Comparison of ENCODE assay signal across 15 cellular contexts in genomic region chr10:112986791-112987190, GRCh38. TPM values are rescaled to one million over a fixed set of nuclear protein-coding genes. Genes with fewer than 3 reads are reported as not detected.
DNase-seq lines count a peak whose midpoint lies in the region; ATAC-seq and TF ChIP-seq lines count a peak whose summit lies in the region.
"Had no signal": no experiment of that assay in that cellular context is flagged by ENCODE, and none has a peak within 500 bp of the region (broad histone marks: within the 10 kb centered on the region; RNA-seq: fewer than 3 reads in every experiment).

No MANE protein-coding gene starts in this region.

- H3K79me2 ChIP-seq in mammary epithelial cell (ENCODE audit: insufficient read depth, low read length), result peaks cover 65% of the 10 kb centered on the region

- no TSS peak for BruUV-seq in mammary epithelial cell (replicated peaks; lab: Mats Ljungman, UMichigan)

- H2AFZ ChIP-seq in mammary epithelial cell (ENCODE audit: low read depth, low read length), result no peak overlapping the region

- H3K4me1 ChIP-seq in left ventricle myocardium inferior (peaks cover 66% of the 10 kb centered on the region), heart right ventricle (peaks cover 6 to 69% (median 45%) of the 10 kb centered on the region in 9 donors), mammary epithelial cell (ENCODE audit: insufficient read depth, low read length) (peaks cover 65% of the 10 kb centered on the region), uterus (peaks cover 12 to 18% of the 10 kb centered on the region in 2 donors)
- peaks cover 10% of the 10 kb centered on the region for H3K4me1 ChIP-seq in CD8-positive, alpha-beta T cell (ENCODE audit: insufficient read depth, low read length)

- no peak overlapping the region for H3K4me3 Mint-ChIP-seq in mesothelial cell of epicardium
- H3K4me3 Mint-ChIP-seq in CD8-positive, alpha-beta T cell, result no peak overlapping the region

- no peak for TF ChIP-seq CTCF in left ventricle myocardium inferior (IDR thresholded peaks at IDR 0.05; ENCODE audit: borderline replicate concordance)
- TF ChIP-seq CTCF in heart right ventricle (IDR thresholded peaks at IDR 0.05), result no peak
- no peak for TF ChIP-seq CTCF in mammary epithelial cell (conservative IDR thresholded peaks at IDR 0.05 in 1 of 2, IDR thresholded peaks at IDR 0.05 in 1 of 2; ENCODE audit: extremely low read depth in 1 of 2, insufficient read depth in 1 of 2, low read depth in 1 of 2, low read length in 2 of 2)
- no peak for TF ChIP-seq CTCF in mesothelial cell of epicardium (IDR thresholded peaks at IDR 0.05; ENCODE audit: unreplicated experiment)
- TF ChIP-seq CTCF in uterus (IDR thresholded peaks at IDR 0.05), result no peak
- TF ChIP-seq CTCF in CD8-positive, alpha-beta T cell (IDR thresholded peaks at IDR 0.05), result no peak

- no peaks in the 10 kb centered on the region for H3K27me3 Mint-ChIP-seq in mesothelial cell of epicardium (ENCODE audit: low read depth)
- H3K27me3 Mint-ChIP-seq in CD8-positive, alpha-beta T cell (ENCODE audit: low read depth), result peaks cover 10% of the 10 kb centered on the region

- DNase-seq in left ventricle myocardium inferior, result no peak
- DNase-seq in heart right ventricle, result no peak
- DNase-seq in mammary epithelial cell, result no peak
- no peak for DNase-seq in mesothelial cell of epicardium (ENCODE audit: low spot score in 2 of 2, unreplicated experiment in 2 of 2)
- DNase-seq in uterus, result no peak
- DNase-seq in foreskin melanocyte, result no peak
- DNase-seq in CD8-positive, alpha-beta T cell, result no peak
- no peak for DNase-seq in NCI-H128 (lab: John Stamatoyannopoulos, UW; ENCODE audit: unreplicated experiment)
- DNase-seq: activated CD4-positive, alpha-beta T cell treated with anti-CD3 and anti-CD28 coated beads, Interleukin-2, amount 50 U/mL, for 4 hours; effector CD4-positive, alpha-beta T cell; NCI-H1092 treated with DMSO at 0.1 percent for 48 hours; NCI-H2171 treated with DMSO at 0.1 percent for 48 hours; psoas muscle; SJCRH30 had no signal

- no peak for ATAC-seq in heart right ventricle
- no peak for ATAC-seq in CD8-positive, alpha-beta T cell
- ATAC-seq: psoas muscle had no signal

- peaks cover 2% of the 10 kb centered on the region for H3K36me3 Mint-ChIP-seq in mesothelial cell of epicardium
- H3K36me3 Mint-ChIP-seq in CD8-positive, alpha-beta T cell, result no peaks in the 10 kb centered on the region

- H3K9me3 Mint-ChIP-seq in mesothelial cell of epicardium, result no peaks in the 10 kb centered on the region
- H3K9me3 Mint-ChIP-seq in CD8-positive, alpha-beta T cell, result no peaks in the 10 kb centered on the region

- H3K27me3 ChIP-seq in left ventricle myocardium inferior (ENCODE audit: low read depth) (no peaks in the 10 kb centered on the region), heart right ventricle (no peaks in the 10 kb centered on the region), mammary epithelial cell (ENCODE audit: insufficient read depth, low read length) (no peaks in the 10 kb centered on the region), uterus (no peaks in the 10 kb centered on the region)
- no peaks in the 10 kb centered on the region for H3K27me3 ChIP-seq in CD8-positive, alpha-beta T cell (ENCODE audit: insufficient read depth, low read length)
- H3K27me3 ChIP-seq: gastroesophageal sphincter, SJCRH30 had no signal

- CTCF ChIA-PET in mammary epithelial cell (lab: Charles Lee; ENCODE audit: low non-redundant PET), result no interaction called here
- CTCF ChIA-PET in CD8-positive, alpha-beta T cell (lab: Charles Lee), result interaction anchor here (1.0 kb wide), 1 partner anchor 10 kb away, joined by 3 read pairs; no protein-coding TSS in a partner anchor

- H3K4me2 ChIP-seq in mammary epithelial cell (ENCODE audit: insufficient read depth, low read depth, low read length), result peak overlapping the region; percentile 26

- WGBS in heart right ventricle, 2 donors, result 31 to 39% methylated on average over 7 of the region's 7 CpGs
- 2% methylated on average over 7 of the region's 7 CpGs for WGBS in mammary epithelial cell (ENCODE audit: low coverage, missing lambda C conversion rate)

- no peak overlapping the region for H3K9ac ChIP-seq in mammary epithelial cell (ENCODE audit: insufficient read depth, low read length)

- H3K27ac ChIP-seq in left ventricle myocardium inferior (replicated peaks) (peak overlapping the region; percentile 18), heart right ventricle (no peak overlapping the region), mammary epithelial cell (ENCODE audit: insufficient read depth, low read depth, low read length) (peak overlapping the region; percentile 30), uterus (peak overlapping the region; percentile 21 to 69)
- H3K27ac ChIP-seq in CD8-positive, alpha-beta T cell (ENCODE audit: low read depth, low read length), result no peak overlapping the region
- H3K27ac ChIP-seq: gastroesophageal sphincter, psoas muscle, SJCRH30 had no signal

- H3K4me3 ChIP-seq in left ventricle myocardium inferior, result no peak overlapping the region
- no peak overlapping the region for H3K4me3 ChIP-seq in heart right ventricle
- H3K4me3 ChIP-seq in mammary epithelial cell (replicated peaks in 1 of 3; ENCODE audit: insufficient read depth in 1 of 3, low read depth in 2 of 3, low read length in 3 of 3), result no peak overlapping the region
- H3K4me3 ChIP-seq in uterus, result peak overlapping the region in 1 of 2 donors; percentile 17
- H3K4me3 ChIP-seq in CD8-positive, alpha-beta T cell (ENCODE audit: low read depth, low read length), result no peak overlapping the region
- H3K4me3 ChIP-seq: gastroesophageal sphincter, psoas muscle, SJCRH30 had no signal

- intact Hi-C loops in left ventricle myocardium inferior (cut with micrococcal nuclease) (no loop called here), heart right ventricle (cut with DNase I) (no loop called here), mammary epithelial cell (cut with micrococcal nuclease) (loop anchor here (2.0 to 10.0 kb wide), 2 partner anchors 262 to 576 kb away; no protein-coding TSS in a partner anchor), uterus (cut with DNase I; ENCODE audit: low total_unique reads) (no loop called here)
- intact Hi-C loops in CD8-positive, alpha-beta T cell (cut with DNase I, micrococcal nuclease), result no loop called here

- H4K20me1 ChIP-seq in mammary epithelial cell (ENCODE audit: insufficient read depth, low read length), result no peaks in the 10 kb centered on the region

- no peaks in the 10 kb centered on the region for H3K9me3 ChIP-seq in left ventricle myocardium inferior (replicated peaks)
- no peaks in the 10 kb centered on the region for H3K9me3 ChIP-seq in heart right ventricle
- H3K9me3 ChIP-seq in mammary epithelial cell (replicated peaks; ENCODE audit: insufficient read depth, low read length), result no peaks in the 10 kb centered on the region
- no peaks in the 10 kb centered on the region for H3K9me3 ChIP-seq in uterus
- no peaks in the 10 kb centered on the region for H3K9me3 ChIP-seq in CD8-positive, alpha-beta T cell (ENCODE audit: low read length)
- H3K9me3 ChIP-seq: gastroesophageal sphincter, psoas muscle, SJCRH30 had no signal

- H3K27ac Mint-ChIP-seq in mesothelial cell of epicardium, result peak overlapping the region; percentile 75
- H3K27ac Mint-ChIP-seq in CD8-positive, alpha-beta T cell, result no peak overlapping the region

- no peak for TF ChIP-seq POLR2A in uterus (IDR thresholded peaks at IDR 0.05)

- H3K36me3 ChIP-seq in left ventricle myocardium inferior (no peaks in the 10 kb centered on the region), heart right ventricle (no peaks in the 10 kb centered on the region), mammary epithelial cell (ENCODE audit: insufficient read depth, low read length) (no peaks in the 10 kb centered on the region), uterus (no peaks in the 10 kb centered on the region)
- H3K36me3 ChIP-seq in CD8-positive, alpha-beta T cell (ENCODE audit: insufficient read depth, low read length), result no peaks in the 10 kb centered on the region

- POLR2A ChIA-PET in CD8-positive, alpha-beta T cell (lab: Charles Lee), result interaction anchor here (0.7 kb wide), 1 partner anchor 1132 kb away, joined by 4 read pairs; no protein-coding TSS in a partner anchor

- in situ Hi-C loops in mammary epithelial cell (cut with MboI; ENCODE audit: low sequenced_read_pairs in 2 of 2), result no loop called here

- dilution Hi-C loops in mammary epithelial cell (cut with HindIII; ENCODE audit: low sequenced_read_pairs), result no loop called here

- H3K4me1 Mint-ChIP-seq in mesothelial cell of epicardium, result peaks cover 61% of the 10 kb centered on the region
- H3K4me1 Mint-ChIP-seq in CD8-positive, alpha-beta T cell (ENCODE audit: low read depth), result peaks cover 24% of the 10 kb centered on the region

RNA-seq across cellular contexts. Expression of gene TCF7L2, which starts 36.7 kb away (rescaled TPM):
- total RNA-seq in left ventricle myocardium inferior (8.9 TPM), heart right ventricle (10 to 100 TPM in 9 of 10 donors, 1 to 10 TPM in 1; 9.9 to 15.8 (median 12.0) TPM), mammary epithelial cell (10 to 100 TPM in 1 of 2 donors, 1 to 10 TPM in 1; 7.7 to 19.4 TPM), mesothelial cell of epicardium (76.4 to 84.0 TPM (median 78.0 TPM) in 3 replicates), uterus (10 to 100 TPM; 12.7 to 59.9 (median 16.1) TPM)
- polyA plus RNA-seq in heart right ventricle (10 to 100 TPM in 1 of 2 donors, 1 to 10 TPM in 1; 3.6 to 11.9 TPM), mammary epithelial cell (3.4 TPM)
- 7.8 TPM for polyA minus RNA-seq in mammary epithelial cell
- total RNA-seq in CD8-positive, alpha-beta T cell, result 1 to 10 TPM; 8.6 to 9.6 TPM

Comparison
In these comparisons a context has a peak if more than half of its experiments do, and no peak if none do; other contexts are left out.
1. H3K27ac ChIP-seq: peak in left ventricle myocardium inferior (single experiment), mammary epithelial cell (single experiment) and uterus (2 of 2); none in heart right ventricle (0 of 10) and CD8-positive, alpha-beta T cell (single experiment).